In genomic region chr2:68506170-68506569, GRCh38 we compare ENCODE assay signal across 31 cellular contexts. TPM values are rescaled to one million over a fixed set of nuclear protein-coding genes. Genes with fewer than 3 reads are reported as not detected.
DNase-seq lines count a peak whose midpoint lies in the region; ATAC-seq, FAIRE-seq and TF ChIP-seq lines count a peak whose summit lies in the region.
"Had no signal": no experiment of that assay in that cellular context is flagged by ENCODE, and none has a peak within 500 bp of the region (broad histone marks: within the 10 kb centered on the region; RNA-seq: fewer than 3 reads in every experiment).

No MANE protein-coding gene starts in this region.

- no peak for TF ChIP-seq EP300 in K562 (IDR thresholded peaks at IDR 0.05; ENCODE audit: low read length)

- peak overlapping the region; percentile 31 for H3K4me2 ChIP-seq in BLaER1
- no peak overlapping the region for H3K4me2 ChIP-seq in K562 (ENCODE audit: insufficient read depth, low read length)

- no peak overlapping the region for H3K27ac ChIP-seq in BLaER1
- H3K27ac ChIP-seq in CD4-positive, alpha-beta memory T cell (ENCODE audit: low read depth, low read length) = no peak overlapping the region
- H3K27ac ChIP-seq in K562 (ENCODE audit: extremely low read depth, low read depth, low read length) = peak overlapping the region; percentile 8; the same call in 1 of the 3 replicates
- H3K27ac ChIP-seq in RWPE1 = no peak overlapping the region
- H3K27ac ChIP-seq: sigmoid colon, stomach, thyroid gland had no signal

- H3K9me3 Mint-ChIP-seq in CD4-positive, alpha-beta memory T cell = peaks cover 0 to 8% (median 0%) of the 10 kb centered on the region in 8 donors
- no peaks in the 10 kb centered on the region for H3K9me3 Mint-ChIP-seq in T-cell

- no peak for TF ChIP-seq POLR2A in K562 (conservative IDR thresholded peaks at IDR 0.05)

- peaks cover 17 to 27% (median 22%) of the 10 kb centered on the region in 4 donors for H3K4me1 Mint-ChIP-seq in CD4-positive, alpha-beta memory T cell
- H3K4me1 Mint-ChIP-seq in T-cell = peaks cover 13 to 24% (median 17%) of the 10 kb centered on the region in 3 donors
- H3K4me1 Mint-ChIP-seq: nephron had no signal

- H3K36me3 ChIP-seq in BLaER1 (no peaks in the 10 kb centered on the region), K562 (ENCODE audit: control insufficient read depth, insufficient read depth, low read length) (no peaks in the 10 kb centered on the region)
- H3K36me3 ChIP-seq in CD4-positive, alpha-beta memory T cell (ENCODE audit: insufficient read depth, low read length) = no peaks in the 10 kb centered on the region
- H3K36me3 ChIP-seq: sigmoid colon, thyroid gland had no signal

- peak in 2 of 5 donors; percentile 13 to 22 for DNase-seq in CD4-positive, alpha-beta memory T cell
- DNase-seq in T-cell = no peak
- DNase-seq in K562 (ENCODE audit: extremely low read depth in 1 of 4, low spot score in 3 of 4) = peak in 2 of 4 experiments; percentile 12 to 22
- DNase-seq in RWPE1 (ENCODE audit: low spot score) = no peak
- DNase-seq: activated CD4-positive, alpha-beta T cell treated with anti-CD3 and anti-CD28 coated beads for 1 hour; activated CD8-positive, alpha-beta memory T cell treated with anti-CD3 and anti-CD28 coated beads for 24 hours; activated naive CD4-positive, alpha-beta T cell treated with Interleukin-2 at 50 U/mL for 16 hours; anterior cingulate cortex; DND-41; GF-D8; hippocampal formation; IMR-90; NCI-H1048; NCI-H1694; NCI-H446 treated with DMSO at 0.1 percent for 48 hours; NCI-H82; SIG-M5; sigmoid colon; stimulated activated CD4-positive, alpha-beta T cell treated with anti-CD3 and anti-CD28 coated beads, Interleukin-12 subunit alpha, Interleukin-12 subunit beta, amount 100 ng/mL, for 4 hours; stimulated activated CD4-positive, alpha-beta T cell treated with anti-CD3 and anti-CD28 coated beads, Interleukin-2, amount 100 ng/mL, for 48 hours; stomach; thyroid gland had no signal

- H3K27me3 ChIP-seq in BLaER1 = no peaks in the 10 kb centered on the region
- no peaks in the 10 kb centered on the region for H3K27me3 ChIP-seq in CD4-positive, alpha-beta memory T cell (ENCODE audit: insufficient read depth, low read length)
- no peaks in the 10 kb centered on the region for H3K27me3 ChIP-seq in K562 (ENCODE audit: control insufficient read depth in 2 of 2, insufficient read depth in 2 of 2, low read length in 2 of 2)
- H3K27me3 ChIP-seq: sigmoid colon, stomach, thyroid gland had no signal

- H3K27me3 Mint-ChIP-seq in CD4-positive, alpha-beta memory T cell = no peaks in the 10 kb centered on the region
- H3K27me3 Mint-ChIP-seq in T-cell = no peaks in the 10 kb centered on the region

- POLR2A ChIA-PET in CD4-positive, alpha-beta memory T cell (lab: Charles Lee; ENCODE audit: partially characterized antibody) = interaction anchor here (0.7 to 4.3 kb wide), 15 partner anchors 10 to 262 kb away, joined by 3 to 41 read pairs (median 4); partner anchors contain the start of genes APLF, ARHGAP25 and FBXO48
- POLR2A ChIA-PET in T-cell (lab: Charles Lee) (interaction anchor here (0.6 kb wide), 2 partner anchors 9 to 57 kb away, joined by 3 to 4 read pairs; no protein-coding TSS in a partner anchor), K562 (lab: Yijun Ruan, JAX) (interaction anchor here (0.8 kb wide), 1 partner anchor 140 kb away, joined by 3 read pairs; no protein-coding TSS in a partner anchor), RWPE1 (lab: Yijun Ruan, JAX; ENCODE audit: low non-redundant PET) (no interaction called here)

- FAIRE-seq in K562 (lab: Jason Lieb, UNC) = no peak
- FAIRE-seq: bronchial epithelial cell, colon, H54, RCC 7860, TTC549 had no signal

- no peak for TF ChIP-seq RAD21 in K562 (CRISPR knock-in tag; conservative IDR thresholded peaks at IDR 0.05 in 1 of 2, IDR thresholded peaks at IDR 0.05 in 1 of 2)

- WGBS in K562 (ENCODE audit: insufficient coverage, low coverage, missing lambda C conversion rate) = 6% methylated on average over 3 of the region's 3 CpGs

- H3K9me3 ChIP-seq in BLaER1 = peaks cover 6% of the 10 kb centered on the region; the same call in 1 of the 2 replicates
- H3K9me3 ChIP-seq in CD4-positive, alpha-beta memory T cell (ENCODE audit: control insufficient read depth in 1 of 2, low read length in 2 of 2) = no peaks in the 10 kb centered on the region
- no peaks in the 10 kb centered on the region for H3K9me3 ChIP-seq in K562 (replicated peaks; ENCODE audit: control insufficient read depth, insufficient read depth, low read depth, low read length)
- H3K9me3 ChIP-seq: sigmoid colon, stomach, thyroid gland had no signal

- H3K4me3 Mint-ChIP-seq in CD4-positive, alpha-beta memory T cell = peak overlapping the region; percentile 4 to 80 (median 64)
- H3K4me3 Mint-ChIP-seq in T-cell = peak overlapping the region; percentile 32 to 37 (median 35)
- H3K4me3 Mint-ChIP-seq: nephron had no signal

- peak; percentile 66 to 94 (median 80) for ATAC-seq in T-cell (replicated peaks in 1 of 4)
- ATAC-seq in K562 = peak; percentile 47; the same call in 1 of the 3 replicates
- no peak for ATAC-seq in GM18909 (IDR thresholded peaks at IDR 0.05; ENCODE audit: poor library complexity, unreplicated experiment)
- no peak for ATAC-seq in GM18517 (IDR thresholded peaks at IDR 0.05; ENCODE audit: unreplicated experiment)

- intact Hi-C loops in CD4-positive, alpha-beta memory T cell (cut with micrococcal nuclease) = no loop called here
- intact Hi-C loops in K562 (cut with micrococcal nuclease) = no loop called here

- in situ Hi-C loops in K562 (cut with MboI) = no loop called here

- no peaks in the 10 kb centered on the region for H3K9me1 ChIP-seq in K562 (ENCODE audit: control insufficient read depth, insufficient read depth, low read length)

- peak overlapping the region; percentile 60 for H2AFZ ChIP-seq in K562 (ENCODE audit: low read depth, low read length)

- peak overlapping the region; percentile 25 to 87 (median 74) for H3K27ac Mint-ChIP-seq in CD4-positive, alpha-beta memory T cell
- H3K27ac Mint-ChIP-seq in T-cell = peak overlapping the region; percentile 87 to 90
- H3K27ac Mint-ChIP-seq: nephron had no signal

- no peak overlapping the region for H3K9ac ChIP-seq in BLaER1
- H3K9ac ChIP-seq in K562 (ENCODE audit: insufficient read depth in 1 of 2, low read depth in 2 of 2, low read length in 2 of 2) = no peak overlapping the region

- CTCF ChIA-PET in CD4-positive, alpha-beta memory T cell (lab: Charles Lee; ENCODE audit: partially characterized antibody) = interaction anchor here (0.6 to 3.8 kb wide), 12 partner anchors 8 to 800 kb away, joined by 3 to 21 read pairs (median 5); no protein-coding TSS in a partner anchor
- CTCF ChIA-PET in T-cell (lab: Charles Lee) = interaction anchor here (0.9 to 1.5 kb wide), 4 partner anchors 43 to 800 kb away, joined by 3 to 5 read pairs (median 3); no protein-coding TSS in a partner anchor
- CTCF ChIA-PET in K562 (lab: Yijun Ruan, JAX; ENCODE audit: low intra/inter-chr PET ratio) = no interaction called here
- CTCF ChIA-PET in RWPE1 (lab: Yijun Ruan, JAX) = interaction anchor here (0.6 kb wide), 1 partner anchor 629 kb away, joined by 4 read pairs; no protein-coding TSS in a partner anchor

- H3K79me2 ChIP-seq in K562 (ENCODE audit: control insufficient read depth, insufficient read depth, low read length) = no peaks in the 10 kb centered on the region

- H3K4me3 ChIP-seq in BLaER1 (no peak overlapping the region), K562 (no peak overlapping the region)
- H3K4me3 ChIP-seq in CD4-positive, alpha-beta memory T cell (ENCODE audit: low read length in 2 of 2) = peak overlapping the region in 1 of 2 donors; percentile 17
- H3K4me3 ChIP-seq: sigmoid colon, stomach, thyroid gland had no signal

- TF ChIP-seq CTCF in K562 (IDR thresholded peaks at IDR 0.05 in 2 of 3, conservative IDR thresholded peaks at IDR 0.05 in 1 of 3; ENCODE audit: insufficient read depth in 2 of 3, low read depth in 1 of 3, low read length in 3 of 3) (no peak), RWPE1 (conservative IDR thresholded peaks at IDR 0.05; ENCODE audit: low read depth) (no peak)

- H4K20me1 ChIP-seq in BLaER1 (no peaks in the 10 kb centered on the region), K562 (replicated peaks; ENCODE audit: control insufficient read depth, insufficient read depth, low read length) (no peaks in the 10 kb centered on the region)

- H3K36me3 Mint-ChIP-seq in CD4-positive, alpha-beta memory T cell = peaks cover 4 to 12% of the 10 kb centered on the region in 2 donors
- peaks cover 13% of the 10 kb centered on the region for H3K36me3 Mint-ChIP-seq in T-cell

- no TSS peak for BruUV-seq in K562 (replicated peaks; lab: Mats Ljungman, UMichigan)

- H3K4me1 ChIP-seq in BLaER1 = peaks cover 9% of the 10 kb centered on the region
- H3K4me1 ChIP-seq in CD4-positive, alpha-beta memory T cell (ENCODE audit: insufficient read depth, low read length) = peaks cover 27% of the 10 kb centered on the region
- peaks cover 0 to 10% of the 10 kb centered on the region in 2 experiments; a peak in 2 of 5 replicates for H3K4me1 ChIP-seq in K562 (replicated peaks in 1 of 2; ENCODE audit: control insufficient read depth in 2 of 2, insufficient read depth in 2 of 2, low read length in 2 of 2)
- H3K4me1 ChIP-seq: sigmoid colon, stomach, thyroid gland had no signal

RNA-seq across cellular contexts. Expression of gene APLF, which starts 38.8 kb away (rescaled TPM):
- 1 to 10 TPM; 8.2 to 9.5 TPM for total RNA-seq in CD4-positive, alpha-beta memory T cell
- polyA plus RNA-seq in CD4-positive, alpha-beta memory T cell = 1 to 10 TPM; 2.9 to 3.2 TPM
- total RNA-seq in T-cell (1 to 10 TPM; 4.3 to 6.1 (median 5.1) TPM), K562 (2014; rRNA removed) (0.32 and 1.3 TPM in 2 replicates), K562 (2014; rRNA removed; fragmentation: Illumina TruSeq; extraction: Trizol) (0.84 and 1.1 TPM in 2 replicates), K562 (2015; rRNA removed; fragmentation: Illumina TruSeq; extraction: Trizol) (0.90 and 1.1 TPM in 2 replicates), K562 (2021) (0.67 and 0.71 TPM in 2 replicates)
- 0.81 and 1.8 TPM in 2 replicates for total RNA-seq in K562 (2011; cell fraction: chromatin; rRNA removed; ENCODE audit: low replicate concordance)
- 0.26 and 0.33 TPM in 2 replicates for total RNA-seq in K562 (2011; cell fraction: nucleolus; rRNA removed)
- total RNA-seq in K562 (2011; cell fraction: nucleoplasm; rRNA removed) = 0.46 and 0.81 TPM in 2 replicates
- polyA plus RNA-seq in K562 (2011; rRNA removed) (0.34 and 0.72 TPM in 2 replicates), K562 (2014; fragmentation: Illumina TruSeq; extraction: Trizol) (0.51 and 0.77 TPM in 2 replicates), K562 (2014; fragmentation: Nextera tagmentation; extraction: Ambion mirVana) (under 1 TPM; 0.07 to 0.15 TPM), K562 (2014; rRNA removed) (0.45 TPM in 2 replicates)
- polyA plus RNA-seq in K562 (2011; cell fraction: cytosol; rRNA removed) = 0.13 and 0.30 TPM in 2 replicates
- polyA plus RNA-seq in K562 (2011; cell fraction: nucleus; rRNA removed) = 0.41 and 0.45 TPM in 2 replicates
- 0.77 and 1.8 TPM in 2 replicates for polyA plus RNA-seq in K562 (2012)
- 1.5 and 2.2 TPM in 2 replicates for polyA minus RNA-seq in K562 (2011; rRNA and poly(A)+ RNA removed)
- polyA minus RNA-seq in K562 (2011; cell fraction: cytosol; rRNA and poly(A)+ RNA removed) = 0.46 and 0.76 TPM in 2 replicates
- polyA minus RNA-seq in K562 (2011; cell fraction: nucleus; rRNA and poly(A)+ RNA removed) = 1.2 and 1.3 TPM in 2 replicates

RNA-seq across cellular contexts. Expression of gene FBXO48, which starts 39.1 kb away (rescaled TPM):
- total RNA-seq in CD4-positive, alpha-beta memory T cell = 1 to 10 TPM; 6.4 to 6.5 TPM
- 1 to 10 TPM in 1 of 2 donors, under 1 TPM in 1; 0.67 to 1.2 TPM for polyA plus RNA-seq in CD4-positive, alpha-beta memory T cell
- total RNA-seq in T-cell = 1 to 10 TPM; 1.8 to 4.5 (median 4.5) TPM
- 0.79 and 1.4 TPM in 2 replicates for total RNA-seq in K562 (2011; cell fraction: chromatin; rRNA removed; ENCODE audit: low replicate concordance)
- total RNA-seq in K562 (2011; cell fraction: nucleolus; rRNA removed) = 0.79 and 0.83 TPM in 2 replicates
- total RNA-seq in K562 (2011; cell fraction: nucleoplasm; rRNA removed) = 1.5 and 3.9 TPM in 2 replicates
- 0.24 and 0.36 TPM in 2 replicates for total RNA-seq in K562 (2014; rRNA removed)
- 0.73 and 0.93 TPM in 2 replicates for total RNA-seq in K562 (2014; rRNA removed; fragmentation: Illumina TruSeq; extraction: Trizol)
- 0.58 and 0.64 TPM in 2 replicates for total RNA-seq in K562 (2015; rRNA removed; fragmentation: Illumina TruSeq; extraction: Trizol)
- total RNA-seq in K562 (2021) = 0.64 and 0.65 TPM in 2 replicates
- polyA plus RNA-seq in K562 (2011; rRNA removed) = 1.2 and 1.8 TPM in 2 replicates
- 0.51 and 0.77 TPM in 2 replicates for polyA plus RNA-seq in K562 (2011; cell fraction: cytosol; rRNA removed)
- polyA plus RNA-seq in K562 (2011; cell fraction: nucleus; rRNA removed) = 0.65 and 0.95 TPM in 2 replicates
- 0.39 and 1.1 TPM in 2 replicates for polyA plus RNA-seq in K562 (2012)
- 0.90 and 0.97 TPM in 2 replicates for polyA plus RNA-seq in K562 (2014; fragmentation: Illumina TruSeq; extraction: Trizol)
- under 1 TPM; 0.74 to 0.79 TPM for polyA plus RNA-seq in K562 (2014; fragmentation: Nextera tagmentation; extraction: Ambion mirVana)
- polyA plus RNA-seq in K562 (2014; rRNA removed) = 0.69 and 0.84 TPM in 2 replicates
- 1.0 and 1.4 TPM in 2 replicates for polyA minus RNA-seq in K562 (2011; rRNA and poly(A)+ RNA removed)
- 0.48 TPM in 1 of 2 replicates, not detected in the other for polyA minus RNA-seq in K562 (2011; cell fraction: cytosol; rRNA and poly(A)+ RNA removed)
- 0.78 and 0.81 TPM in 2 replicates for polyA minus RNA-seq in K562 (2011; cell fraction: nucleus; rRNA and poly(A)+ RNA removed)

Comparison
In these comparisons a context has a peak if more than half of its experiments do, and no peak if none do; other contexts are left out.
1. ATAC-seq: peak in T-cell (4 of 4) and K562 (single experiment); none in GM18909 (single experiment) and GM18517 (single experiment).